Comparison of ENCODE assay signal across 10 cellular contexts in the genomic region with DNA sequence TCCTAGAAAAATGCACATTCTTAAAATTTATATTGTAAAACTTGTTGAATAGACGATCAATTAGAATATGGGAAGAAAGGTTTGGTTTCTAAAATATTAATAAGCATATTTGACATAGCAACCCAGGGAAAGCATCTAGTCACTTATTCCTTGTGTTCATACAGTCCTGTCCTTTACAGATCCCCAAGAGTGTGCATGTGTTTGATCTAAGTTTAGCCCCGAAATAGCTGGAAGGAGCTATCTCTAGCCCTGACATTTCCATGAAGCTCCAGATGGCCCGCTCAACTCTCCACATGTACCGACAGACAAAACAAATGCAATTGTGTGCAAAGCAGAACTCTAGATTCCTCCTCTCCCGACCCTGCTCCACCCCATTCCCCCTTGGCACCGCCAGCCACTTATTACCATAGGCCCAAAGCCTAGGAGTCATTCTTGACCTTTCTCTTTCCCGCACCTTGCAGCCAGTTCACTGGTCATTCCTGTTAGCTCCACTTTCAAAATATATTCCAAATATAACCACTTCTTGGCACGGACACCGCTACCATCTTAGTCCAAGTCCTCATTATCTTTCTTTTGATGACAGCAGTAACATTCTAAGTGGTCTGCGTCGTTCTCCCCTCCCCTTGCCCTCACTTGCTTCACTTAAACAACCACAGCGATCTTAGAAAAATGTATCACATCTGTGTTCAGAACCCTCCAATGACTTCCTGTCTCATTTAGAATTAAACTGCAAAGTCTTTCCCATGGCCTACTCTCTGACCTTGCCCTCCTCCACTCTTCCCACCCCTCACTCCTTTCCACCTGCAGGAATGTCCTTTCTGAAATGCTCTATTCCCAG. TPM values are rescaled to one million over a fixed set of nuclear protein-coding genes. Genes with fewer than 3 reads are reported as not detected.
DNase-seq lines count a peak whose midpoint lies in the region; ATAC-seq, FAIRE-seq and TF ChIP-seq lines count a peak whose summit lies in the region.
"Had no signal": no experiment of that assay in that cellular context is flagged by ENCODE, and none has a peak within 500 bp of the region (broad histone marks: within the 10 kb centered on the region; RNA-seq: fewer than 3 reads in every experiment).

No MANE protein-coding gene starts in this region.

- H3K4me1 ChIP-seq in astrocyte (ENCODE audit: insufficient read depth, low read length): no peaks in the 10 kb centered on the region

- H2AFZ ChIP-seq in astrocyte (ENCODE audit: low read depth, low read length): no peak overlapping the region

- H3K4me2 ChIP-seq in astrocyte (ENCODE audit: low read length): no peak overlapping the region

- H3K27ac ChIP-seq in KOPT-K1 (ENCODE audit: low read depth, low read length, poor library complexity, severe bottlenecking) (peak overlapping the region; percentile 57), astrocyte (ENCODE audit: low read depth, low read length) (no peak overlapping the region)
- H3K27ac ChIP-seq: GM23248 had no signal

- H3K36me3 Mint-ChIP-seq in activated CD4-positive, alpha-beta T cell treated with anti-CD3 and anti-CD28 coated beads, Interleukin-2, amount 10 ng/mL, durations not matched to agents 24 days and 14 days (ENCODE audit: low read depth): peaks cover 13% of the 10 kb centered on the region
- H3K36me3 Mint-ChIP-seq in astrocyte (ENCODE audit: low read depth, unreplicated experiment): no peaks in the 10 kb centered on the region
- peaks cover 6% of the 10 kb centered on the region for H3K36me3 Mint-ChIP-seq in natural killer cell

- no peak for FAIRE-seq in astrocyte (lab: Jason Lieb, UNC)

- H3K27me3 Mint-ChIP-seq in activated CD4-positive, alpha-beta T cell treated with anti-CD3 and anti-CD28 coated beads, Interleukin-2, amount 10 ng/mL, durations not matched to agents 24 days and 14 days: no peaks in the 10 kb centered on the region
- H3K27me3 Mint-ChIP-seq in astrocyte (ENCODE audit: low read depth, unreplicated experiment) (peaks cover 8% of the 10 kb centered on the region), natural killer cell (ENCODE audit: low read depth in 2 of 2) (no peaks in the 10 kb centered on the region)

- peak overlapping the region; percentile 39 for H3K27ac Mint-ChIP-seq in activated CD4-positive, alpha-beta T cell treated with anti-CD3 and anti-CD28 coated beads, Interleukin-2, amount 10 ng/mL, durations not matched to agents 24 days and 14 days
- H3K27ac Mint-ChIP-seq in astrocyte (ENCODE audit: unreplicated experiment): peak overlapping the region; percentile 47
- H3K27ac Mint-ChIP-seq in natural killer cell: peak overlapping the region; percentile 99

- no peak for DNase-seq in activated CD4-positive, alpha-beta T cell treated with anti-CD3 and anti-CD28 coated beads, Interleukin-2, amount 10 ng/mL, durations not matched to agents 24 days and 14 days
- DNase-seq in activated CD4-positive, alpha-beta T cell treated with anti-CD3 and anti-CD28 coated beads for 4 hours: no peak
- DNase-seq in astrocyte (ENCODE audit: low read depth) (no peak), natural killer cell (peak; percentile 31), OCI-M1 (lab: John Stamatoyannopoulos, UW) (no peak)
- DNase-seq in effector CD4-positive, alpha-beta T cell: no peak

- no peaks in the 10 kb centered on the region for H3K9me3 ChIP-seq in KOPT-K1 (ENCODE audit: insufficient read depth, low read length, poor library complexity, severe bottlenecking)
- no peaks in the 10 kb centered on the region for H3K9me3 ChIP-seq in astrocyte (ENCODE audit: insufficient read depth, low read depth, low read length)

- H3K27me3 ChIP-seq in astrocyte (ENCODE audit: insufficient read depth, low read length): no peaks in the 10 kb centered on the region

- peak overlapping the region; percentile 57 for H3K4me3 Mint-ChIP-seq in activated CD4-positive, alpha-beta T cell treated with anti-CD3 and anti-CD28 coated beads, Interleukin-2, amount 10 ng/mL, durations not matched to agents 24 days and 14 days
- H3K4me3 Mint-ChIP-seq in astrocyte (ENCODE audit: unreplicated experiment) (no peak overlapping the region), natural killer cell (peak overlapping the region; percentile 99)

- H4K20me1 ChIP-seq in astrocyte (ENCODE audit: insufficient read depth, low read length): no peaks in the 10 kb centered on the region

- H3K9me3 Mint-ChIP-seq in activated CD4-positive, alpha-beta T cell treated with anti-CD3 and anti-CD28 coated beads, Interleukin-2, amount 10 ng/mL, durations not matched to agents 24 days and 14 days: peaks cover 8% of the 10 kb centered on the region
- no peaks in the 10 kb centered on the region for H3K9me3 Mint-ChIP-seq in astrocyte (ENCODE audit: unreplicated experiment)
- H3K9me3 Mint-ChIP-seq in natural killer cell: no peaks in the 10 kb centered on the region

- intact Hi-C loops in activated CD4-positive, alpha-beta T cell treated with anti-CD3 and anti-CD28 coated beads, Interleukin-2, amount 10 ng/mL, durations not matched to agents 24 days and 14 days (cut with micrococcal nuclease): loop anchor here (1.0 to 2.0 kb wide), 3 partner anchors 70 to 237 kb away; partner anchors contain the start of genes GZMH and SDR39U1
- intact Hi-C loops in natural killer cell (cut with micrococcal nuclease): loop anchor here (1.0 to 10.0 kb wide), 7 partner anchors 14 to 235 kb away; partner anchors contain the start of genes GZMB and SDR39U1

- no peak overlapping the region for H3K9ac ChIP-seq in astrocyte (ENCODE audit: low read length)

- ATAC-seq in natural killer cell: peak; percentile 57 to 73 (median 71)
- ATAC-seq in HG03432 (IDR thresholded peaks at IDR 0.05; ENCODE audit: unreplicated experiment): no peak

- no peaks in the 10 kb centered on the region for H3K79me2 ChIP-seq in astrocyte (ENCODE audit: insufficient read depth, low read length)

- TF ChIP-seq CTCF in astrocyte (IDR thresholded peaks at IDR 0.05; ENCODE audit: insufficient read depth, low read depth, low read length) (no peak), natural killer cell (IDR thresholded peaks at IDR 0.05) (peak; percentile 54)

- H3K4me1 Mint-ChIP-seq in activated CD4-positive, alpha-beta T cell treated with anti-CD3 and anti-CD28 coated beads, Interleukin-2, amount 10 ng/mL, durations not matched to agents 24 days and 14 days: peaks cover 54% of the 10 kb centered on the region
- H3K4me1 Mint-ChIP-seq in astrocyte (ENCODE audit: low read depth, unreplicated experiment) (peaks cover 16% of the 10 kb centered on the region), natural killer cell (peaks cover 87 to 92% of the 10 kb centered on the region in 2 donors)

- no peaks in the 10 kb centered on the region for H3K36me3 ChIP-seq in KOPT-K1 (ENCODE audit: insufficient read depth, low read length)
- H3K36me3 ChIP-seq in astrocyte (ENCODE audit: insufficient read depth, low read length): no peaks in the 10 kb centered on the region

- no peak overlapping the region for H3K4me3 ChIP-seq in astrocyte (ENCODE audit: insufficient read depth, low read depth, low read length)

RNA-seq across cellular contexts. Expression of gene GZMB, which starts 45.5 kb away (rescaled TPM):
- 4,455 and 4,487 TPM in 2 replicates for total RNA-seq in activated CD4-positive, alpha-beta T cell treated with anti-CD3 and anti-CD28 coated beads, Interleukin-2, amount 10 ng/mL, durations not matched to agents 24 days and 14 days
- total RNA-seq in astrocyte (not detected in 2 replicates), natural killer cell (1,000 to 10,000 TPM; 1,176 to 1,565 (median 1,384) TPM)
- total RNA-seq: dermis microvascular lymphatic vessel endothelial cell, GM23248 had no signal

Comparison
In these comparisons a context has a peak if more than half of its experiments do, and no peak if none do; other contexts are left out.
1. H3K27ac Mint-ChIP-seq: peak in every context shown above with its lines; median percentile 99 in natural killer cell; 47 in astrocyte; 39 in activated CD4-positive, alpha-beta T cell treated with anti-CD3 and anti-CD28 coated beads, Interleukin-2, amount 10 ng/mL, durations not matched to agents 24 days and 14 days.
2. RNA of gene GZMB, which starts 45.5 kb away (total RNA-seq): 4,455 to 4,487 TPM in activated CD4-positive, alpha-beta T cell treated with anti-CD3 and anti-CD28 coated beads, Interleukin-2, amount 10 ng/mL, durations not matched to agents 24 days and 14 days and 1,176 to 1,565 TPM in natural killer cell; not detected in astrocyte; every median in the first group is over 100 times any median in the second.